16 cellular contexts compared by ENCODE assay signal in genomic region chr15:98422086-98422478, GRCh38.
DNase-seq lines count a peak whose midpoint lies in the region; ATAC-seq and TF ChIP-seq lines count a peak whose summit lies in the region.
"Had no signal": no experiment of that assay in that cellular context is flagged by ENCODE, and none has a peak within 500 bp of the region (broad histone marks: within the 10 kb centered on the region; RNA-seq: fewer than 3 reads in every experiment).

No MANE protein-coding gene starts in this region.

- peak overlapping the region; percentile 46 for H2BK12ac ChIP-seq in neuronal stem cell (ENCODE audit: low read length)

- H2BK5ac ChIP-seq in neuronal stem cell (ENCODE audit: low read length) = no peak overlapping the region

- H3K4me1 ChIP-seq in ectodermal cell (ENCODE audit: control insufficient read depth, insufficient read depth, low read length) (no peaks in the 10 kb centered on the region), neuronal stem cell (ENCODE audit: control insufficient read depth in 2 of 2, insufficient read depth in 1 of 2, low read depth in 1 of 2, low read length in 2 of 2) (peaks cover 3% of the 10 kb centered on the region in 2 donors)

- H3K9me3 Mint-ChIP-seq in osteocyte (ENCODE audit: unreplicated experiment) (no peaks in the 10 kb centered on the region), immature natural killer cell (no peaks in the 10 kb centered on the region)
- H3K9me3 Mint-ChIP-seq: activated CD4-positive, alpha-beta T cell treated with anti-CD3 and anti-CD28 coated beads, Interleukin-2, amount 10 ng/mL, durations not matched to agents 7 days and 5 days; activated T-helper 17 cell treated with anti-CD3 and anti-CD28 coated beads, Interleukin-2, amount 50 U/mL, for 72 hours; T-helper 2 cell treated with Interferon-gamma antibody and Interleukin-4, amounts not matched to agents 5 μg/mL and 100 μg/mL, for 36 hours had no signal

- H3K36me3 ChIP-seq in ectodermal cell (ENCODE audit: control insufficient read depth, insufficient read depth, low read length) = no peaks in the 10 kb centered on the region
- no peaks in the 10 kb centered on the region for H3K36me3 ChIP-seq in neuronal stem cell (replicated peaks in 1 of 2; ENCODE audit: control insufficient read depth in 2 of 2, insufficient read depth in 2 of 2, low read length in 2 of 2)
- H3K36me3 ChIP-seq: sigmoid colon, stomach had no signal

- H3K27me3 ChIP-seq in ectodermal cell (ENCODE audit: control insufficient read depth, insufficient read depth, low read length, poor library complexity, severe bottlenecking) (peaks cover 59% of the 10 kb centered on the region), neuronal stem cell (ENCODE audit: control insufficient read depth in 3 of 3, insufficient read depth in 3 of 3, low read depth in 1 of 3, low read length in 3 of 3) (peaks cover 0 to 35% (median 22%) of the 10 kb centered on the region in 3 experiments)

- H3K27ac Mint-ChIP-seq in osteocyte (ENCODE audit: unreplicated experiment) (no peak overlapping the region), immature natural killer cell (no peak overlapping the region)
- H3K27ac Mint-ChIP-seq: activated CD4-positive, alpha-beta T cell treated with anti-CD3 and anti-CD28 coated beads, Interleukin-2, amount 10 ng/mL, durations not matched to agents 7 days and 5 days; activated T-helper 17 cell treated with anti-CD3 and anti-CD28 coated beads, Interleukin-2, amount 50 U/mL, for 72 hours; naive thymus-derived CD4-positive, alpha-beta T cell; T-helper 2 cell treated with Interferon-gamma antibody and Interleukin-4, amounts not matched to agents 5 μg/mL and 100 μg/mL, for 36 hours had no signal

- H3K9me3 ChIP-seq in ectodermal cell (ENCODE audit: control insufficient read depth, low read length) (no peaks in the 10 kb centered on the region), neuronal stem cell (replicated peaks in 1 of 2; ENCODE audit: control insufficient read depth in 2 of 2, insufficient read depth in 1 of 2, low read depth in 1 of 2, low read length in 2 of 2) (no peaks in the 10 kb centered on the region)
- H3K9me3 ChIP-seq: sigmoid colon, stomach had no signal

- H3K4me3 ChIP-seq in ectodermal cell (ENCODE audit: insufficient read depth, low read depth, low read length) = peak overlapping the region; percentile 24
- peak overlapping the region in 1 of 2 donors; percentile 69 for H3K4me3 ChIP-seq in neuronal stem cell (ENCODE audit: low read length in 2 of 2)

- no peaks in the 10 kb centered on the region for H3K36me3 Mint-ChIP-seq in osteocyte (ENCODE audit: unreplicated experiment)
- no peaks in the 10 kb centered on the region for H3K36me3 Mint-ChIP-seq in immature natural killer cell
- H3K36me3 Mint-ChIP-seq: CD8-positive, alpha-beta memory T cell; naive thymus-derived CD4-positive, alpha-beta T cell had no signal

- no peak overlapping the region for H4K91ac ChIP-seq in neuronal stem cell (ENCODE audit: low read depth, low read length, poor library complexity)

- no peaks in the 10 kb centered on the region for H3K79me1 ChIP-seq in neuronal stem cell (ENCODE audit: low read depth, low read length)

- H3K18ac ChIP-seq in neuronal stem cell (ENCODE audit: low read length) = peak overlapping the region; percentile 60

- peak; percentile 18 for ATAC-seq in GM18511 (IDR thresholded peaks at IDR 0.05; ENCODE audit: unreplicated experiment)
- peak; percentile 6 for ATAC-seq in HG03342 (IDR thresholded peaks at IDR 0.05; ENCODE audit: unreplicated experiment)

- H2AK5ac ChIP-seq in neuronal stem cell (ENCODE audit: low read depth, low read length) = no peak overlapping the region

- H3K4me3 Mint-ChIP-seq in osteocyte (ENCODE audit: unreplicated experiment) (no peak overlapping the region), immature natural killer cell (no peak overlapping the region)
- H3K4me3 Mint-ChIP-seq: activated CD4-positive, alpha-beta T cell treated with anti-CD3 and anti-CD28 coated beads, Interleukin-2, amount 10 ng/mL, durations not matched to agents 7 days and 5 days; activated T-helper 17 cell treated with anti-CD3 and anti-CD28 coated beads, Interleukin-2, amount 50 U/mL, for 72 hours; T-helper 2 cell treated with Interferon-gamma antibody and Interleukin-4, amounts not matched to agents 5 μg/mL and 100 μg/mL, for 36 hours had no signal

- H3K4me2 ChIP-seq in neuronal stem cell (ENCODE audit: insufficient read depth, low read length, poor library complexity, severe bottlenecking) = peak overlapping the region; percentile 71

- TF ChIP-seq CTCF in osteocyte (IDR thresholded peaks at IDR 0.05) = no peak

- H3K27ac ChIP-seq in ectodermal cell (ENCODE audit: insufficient read depth, low read depth, low read length, poor library complexity, severe bottlenecking) = no peak overlapping the region
- H3K27ac ChIP-seq in neuronal stem cell (replicated peaks; ENCODE audit: low read length) = no peak overlapping the region
- H3K27ac ChIP-seq: sigmoid colon, stomach had no signal

- 26% methylated on average over 15 of the region's 15 CpGs for WGBS in ectodermal cell, 2 experiments
- WGBS in neuronal stem cell (ENCODE audit: extremely low coverage in 2 of 2, insufficient read length in 2 of 2, insufficient replicate concordance in 1 of 2), 2 donors = no CpG with 5 or more reads among the region's 15 CpGs

- H3K4ac ChIP-seq in neuronal stem cell (ENCODE audit: low read length) = no peak overlapping the region

- H3K14ac ChIP-seq in neuronal stem cell (ENCODE audit: low read length) = no peak overlapping the region

- no peak overlapping the region for H2BK120ac ChIP-seq in neuronal stem cell (ENCODE audit: low read depth, low read length)

- H3K4me1 Mint-ChIP-seq in osteocyte (ENCODE audit: unreplicated experiment) (peaks cover 8% of the 10 kb centered on the region), immature natural killer cell (peaks cover 0 to 4% of the 10 kb centered on the region in 2 donors)
- H3K4me1 Mint-ChIP-seq: activated T-helper 17 cell treated with anti-CD3 and anti-CD28 coated beads, Interleukin-2, amount 50 U/mL, for 72 hours had no signal

- DNase-seq in neuronal stem cell (ENCODE audit: low spot score) = no peak
- no peak for DNase-seq in osteocyte (ENCODE audit: extremely low spot score, unreplicated experiment)
- no peak for DNase-seq in foreskin melanocyte
- no peak for DNase-seq in immature natural killer cell
- no peak for DNase-seq in RKO (ENCODE audit: low spot score)
- DNase-seq: NCI-H226 had no signal

- H3K23ac ChIP-seq in neuronal stem cell (ENCODE audit: low read depth, low read length, poor library complexity) = peak overlapping the region; percentile 56

- no peak overlapping the region for H4K8ac ChIP-seq in neuronal stem cell (ENCODE audit: low read depth, low read length)

- peak overlapping the region; percentile 71 for H2AFZ ChIP-seq in neuronal stem cell (ENCODE audit: low read length)

- no peak overlapping the region for H2BK15ac ChIP-seq in neuronal stem cell (ENCODE audit: low read length)

- H3K9ac ChIP-seq in neuronal stem cell (ENCODE audit: low read depth, low read length, poor library complexity) = no peak overlapping the region

- H3K27me3 Mint-ChIP-seq in osteocyte (ENCODE audit: unreplicated experiment) (peaks cover 44% of the 10 kb centered on the region), immature natural killer cell (ENCODE audit: low read depth in 3 of 3) (peaks cover 11 to 17% (median 12%) of the 10 kb centered on the region in 3 donors)
